8 cellular contexts compared by ENCODE assay signal in the genomic region with DNA sequence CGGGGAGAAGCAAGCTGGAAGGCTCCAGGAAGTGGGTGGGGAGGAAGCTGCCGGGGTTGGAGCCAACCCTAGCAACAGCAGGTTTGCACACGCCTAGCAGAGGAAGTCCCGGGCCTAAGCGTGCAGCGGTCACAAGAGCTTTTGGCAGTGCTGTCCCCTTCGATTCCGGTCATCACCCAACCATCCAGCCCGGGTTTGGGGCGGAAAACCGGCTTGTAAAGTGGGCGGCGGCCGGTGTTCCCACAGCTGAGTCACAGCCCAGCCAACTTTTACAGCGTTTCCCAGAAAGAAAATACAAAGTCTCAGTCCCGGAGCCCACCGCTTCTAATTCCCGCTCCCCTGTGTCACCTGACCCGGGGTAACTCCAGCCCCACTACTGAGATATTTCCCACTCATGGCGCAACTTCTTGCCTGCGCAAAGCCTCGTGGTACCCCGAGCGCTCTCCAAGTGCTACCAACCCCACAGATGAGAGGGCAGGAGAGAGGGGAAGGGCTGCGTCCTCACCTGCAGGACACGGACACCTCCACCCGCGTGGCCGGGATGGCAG. TPM values are rescaled to one million over a fixed set of nuclear protein-coding genes. Genes with fewer than 3 reads are reported as not detected.
A peak's percentile ranks its signal among the peaks of the same experiment; 100 is the strongest.
DNase-seq lines count a peak whose midpoint lies in the region; ATAC-seq lines count a peak whose summit lies in the region.

No MANE protein-coding gene starts in this region.

- no peaks in the 10 kb centered on the region for H3K27me3 ChIP-seq in trophoblast cell (ENCODE audit: insufficient read depth, low read length)

- peaks cover 0 to 3% of the 10 kb centered on the region in 2 experiments for H3K4me1 ChIP-seq in trophoblast cell (ENCODE audit: control insufficient read depth in 1 of 2, insufficient read depth in 2 of 2, low read length in 2 of 2)

- DNase-seq in ACHN (peak; percentile 97), SHP77 treated with DMSO at 0.1 percent for 48 hours (lab: John Stamatoyannopoulos, UW) (peak; percentile 76), cardiac septum (ENCODE audit: low spot score) (peak; percentile 93), trophoblast cell (peak; percentile 98 to 99), NCI-H1048 (lab: John Stamatoyannopoulos, UW) (no peak)
- peak; percentile 44 for DNase-seq in activated naive CD8-positive, alpha-beta T cell treated with anti-CD3 and anti-CD28 coated beads, Interleukin-2, amount 10 ng/mL, durations not matched to agents 7 days and 5 days

- H4K91ac ChIP-seq in trophoblast cell (ENCODE audit: low read depth, low read length): peak overlapping the region; percentile 22

- no peak overlapping the region for H2BK120ac ChIP-seq in trophoblast cell (ENCODE audit: insufficient read depth, low read length, poor library complexity)

- peak overlapping the region; percentile 8 for H3K14ac ChIP-seq in trophoblast cell (ENCODE audit: low read length)

- no CpG with 5 or more reads among the region's 29 CpGs for WGBS in trophoblast cell (ENCODE audit: extremely low coverage, insufficient coverage, insufficient read length)

- POLR2A ChIA-PET in activated naive CD8-positive, alpha-beta T cell treated with anti-CD3 and anti-CD28 coated beads, Interleukin-2, amount 10 ng/mL, durations not matched to agents 7 days and 5 days (lab: Charles Lee): interaction anchor here (0.6 kb wide), 1 partner anchor 53 kb away, joined by 4 read pairs; no protein-coding TSS in a partner anchor

- H3K36me3 Mint-ChIP-seq in activated naive CD8-positive, alpha-beta T cell treated with anti-CD3 and anti-CD28 coated beads, Interleukin-2, amount 10 ng/mL, durations not matched to agents 7 days and 5 days: no peaks in the 10 kb centered on the region

- H3K79me1 ChIP-seq in trophoblast cell (ENCODE audit: low read length): peaks cover 18% of the 10 kb centered on the region

- H2AK5ac ChIP-seq in trophoblast cell (ENCODE audit: low read length): no peak overlapping the region

- peaks cover 28% of the 10 kb centered on the region for H3K27me3 Mint-ChIP-seq in activated naive CD8-positive, alpha-beta T cell treated with anti-CD3 and anti-CD28 coated beads, Interleukin-2, amount 10 ng/mL, durations not matched to agents 7 days and 5 days

- peak overlapping the region; percentile 20 for H2BK12ac ChIP-seq in trophoblast cell (ENCODE audit: low read length)

- in situ Hi-C loops in ACHN (cut with HindIII; ENCODE audit: low pct_ligation_motif_present, low pct_unique_long_range_greater_than_20kb, low sequenced_read_pairs): no loop called here

- peaks cover 17% of the 10 kb centered on the region for H3K4me1 Mint-ChIP-seq in activated naive CD8-positive, alpha-beta T cell treated with anti-CD3 and anti-CD28 coated beads, Interleukin-2, amount 10 ng/mL, durations not matched to agents 7 days and 5 days

- H3K4me2 ChIP-seq in trophoblast cell (ENCODE audit: low read length): peak overlapping the region; percentile 86

- intact Hi-C loops in cardiac septum (cut with DNase I): loop anchor here (5.0 to 10.0 kb wide), 2 partner anchors 197 to 370 kb away; no protein-coding TSS in a partner anchor

- H2BK5ac ChIP-seq in trophoblast cell (ENCODE audit: low read depth, low read length, poor library complexity): peak overlapping the region; percentile 0

- H3K4me3 Mint-ChIP-seq in activated naive CD8-positive, alpha-beta T cell treated with anti-CD3 and anti-CD28 coated beads, Interleukin-2, amount 10 ng/mL, durations not matched to agents 7 days and 5 days: peak overlapping the region; percentile 89

- peak overlapping the region; percentile 87 for H3K4me3 ChIP-seq in trophoblast cell (ENCODE audit: low read depth, low read length)

- H3K36me3 ChIP-seq in trophoblast cell (ENCODE audit: control insufficient read depth in 1 of 2, insufficient read depth in 2 of 2, low read length in 2 of 2): no peaks in the 10 kb centered on the region

- H3K18ac ChIP-seq in trophoblast cell (ENCODE audit: low read length): peak overlapping the region; percentile 6

- peak overlapping the region; percentile 73 for H3K27ac Mint-ChIP-seq in activated naive CD8-positive, alpha-beta T cell treated with anti-CD3 and anti-CD28 coated beads, Interleukin-2, amount 10 ng/mL, durations not matched to agents 7 days and 5 days

- H3K9ac ChIP-seq in trophoblast cell (ENCODE audit: low read length): peak overlapping the region; percentile 79

- peaks cover 6% of the 10 kb centered on the region for H3K79me2 ChIP-seq in trophoblast cell (ENCODE audit: control insufficient read depth, insufficient read depth, low read length, poor library complexity)

- H2AFZ ChIP-seq in trophoblast cell (ENCODE audit: insufficient read depth, low read length, poor library complexity): peak overlapping the region; percentile 92

- H3K4ac ChIP-seq in trophoblast cell (ENCODE audit: low read depth, low read length): peak overlapping the region; percentile 1

- no peak overlapping the region for H3K23ac ChIP-seq in trophoblast cell (ENCODE audit: low read length)

- no peaks in the 10 kb centered on the region for H3K9me3 Mint-ChIP-seq in activated naive CD8-positive, alpha-beta T cell treated with anti-CD3 and anti-CD28 coated beads, Interleukin-2, amount 10 ng/mL, durations not matched to agents 7 days and 5 days

- no peaks in the 10 kb centered on the region for H3K9me3 ChIP-seq in trophoblast cell (ENCODE audit: insufficient read depth, low read depth, low read length)

- H4K8ac ChIP-seq in trophoblast cell (ENCODE audit: low read depth, low read length): peak overlapping the region; percentile 8

- peak; percentile 62 for ATAC-seq in GM19023 (IDR thresholded peaks at IDR 0.05; ENCODE audit: unreplicated experiment)
- ATAC-seq in HG03103 (IDR thresholded peaks at IDR 0.05; ENCODE audit: low read depth, unreplicated experiment): peak; percentile 55
- ATAC-seq in activated naive CD8-positive, alpha-beta T cell treated with anti-CD3 and anti-CD28 coated beads, Interleukin-2, amount 10 ng/mL, durations not matched to agents 7 days and 5 days (ENCODE audit: low read depth): peak; percentile 67

- H3K27ac ChIP-seq in trophoblast cell (ENCODE audit: low read depth, low read length): peak overlapping the region; percentile 80

- H4K12ac ChIP-seq in trophoblast cell (ENCODE audit: low read depth, low read length): peak overlapping the region; percentile 7

RNA-seq across cellular contexts. Expression of gene CPNE8, which starts 0.4 kb away (rescaled TPM):
- total RNA-seq in activated naive CD8-positive, alpha-beta T cell treated with anti-CD3 and anti-CD28 coated beads, Interleukin-2, amount 10 ng/mL, durations not matched to agents 7 days and 5 days: 1 to 10 TPM; 2.2 to 2.8 TPM
- total RNA-seq in cardiac septum: 6.1 TPM
- 5.7 and 6.6 TPM in 2 replicates for polyA plus RNA-seq in trophoblast cell (2013)
